In genomic region chr3:158094235-158094916, GRCh38 we compare ENCODE assay signal across 1 cellular context.
TF ChIP-seq lines count a peak whose summit lies in the region.

No MANE protein-coding gene starts in this region.

TF ChIP-seq in K562, 482 proteins besides CTCF, POLR2A, EP300 and RAD21 (continued from another document):
- TF ChIP-seq ZNF407 (IDR thresholded peaks at IDR 0.05; ENCODE audit: low read depth) (no peak), ZBTB33 (CRISPR knock-in tag; IDR thresholded peaks at IDR 0.05) (peak; percentile 91), SUPT5H (IDR thresholded peaks at IDR 0.05) (no peak)
